ENCODE assay signal across 16 cellular contexts in genomic region chr13:26465514-26465913, GRCh38.
DNase-seq lines count a peak whose midpoint lies in the region; ATAC-seq and TF ChIP-seq lines count a peak whose summit lies in the region.
"Had no signal": no experiment of that assay in that cellular context is flagged by ENCODE, and none has a peak within 500 bp of the region (broad histone marks: within the 10 kb centered on the region; RNA-seq: fewer than 3 reads in every experiment).

No MANE protein-coding gene starts in this region.

- H3K4me3 ChIP-seq in left ventricle myocardium inferior (no peak overlapping the region), mesenchymal stem cell (ENCODE audit: insufficient read depth in 1 of 2, low read depth in 1 of 2, low read length in 2 of 2) (no peak overlapping the region)

- no peak overlapping the region for H4K91ac ChIP-seq in mesenchymal stem cell (ENCODE audit: low read length)

- H3K4ac ChIP-seq in mesenchymal stem cell (ENCODE audit: low read depth in 1 of 2, low read length in 2 of 2): no peak overlapping the region

- H3K23ac ChIP-seq in mesenchymal stem cell (ENCODE audit: low read length in 2 of 2): no peak overlapping the region

- H2AK5ac ChIP-seq in mesenchymal stem cell (ENCODE audit: low read length, severe bottlenecking): no peak overlapping the region

- H3K36me3 Mint-ChIP-seq in osteocyte (ENCODE audit: unreplicated experiment): no peaks in the 10 kb centered on the region

- H2BK120ac ChIP-seq in mesenchymal stem cell (ENCODE audit: low read depth, low read length): no peak overlapping the region

- H3K36me3 ChIP-seq in left ventricle myocardium inferior (no peaks in the 10 kb centered on the region), mesenchymal stem cell (ENCODE audit: control insufficient read depth in 1 of 2, insufficient read depth in 2 of 2, low read depth in 1 of 2, low read length in 2 of 2) (no peaks in the 10 kb centered on the region)

- no peak overlapping the region for H3K18ac ChIP-seq in mesenchymal stem cell (ENCODE audit: low read depth in 1 of 2, low read length in 2 of 2)

- no peak overlapping the region for H2BK12ac ChIP-seq in mesenchymal stem cell (ENCODE audit: low read length in 2 of 2)

- no peaks in the 10 kb centered on the region for H3K9me3 ChIP-seq in left ventricle myocardium inferior (replicated peaks)
- H3K9me3 ChIP-seq in mesenchymal stem cell (ENCODE audit: control insufficient read depth, low read length): no peaks in the 10 kb centered on the region

- H3K4me1 ChIP-seq in left ventricle myocardium inferior (peaks cover 13% of the 10 kb centered on the region), mesenchymal stem cell (ENCODE audit: control insufficient read depth, insufficient read depth, low read depth, low read length) (no peaks in the 10 kb centered on the region)

- H4K8ac ChIP-seq in mesenchymal stem cell (ENCODE audit: low read length): no peak overlapping the region

- H3K79me1 ChIP-seq in mesenchymal stem cell (replicated peaks; ENCODE audit: low read length, poor library complexity, severe bottlenecking): no peaks in the 10 kb centered on the region

- TF ChIP-seq CTCF in left ventricle myocardium inferior (IDR thresholded peaks at IDR 0.05; ENCODE audit: borderline replicate concordance) (no peak), osteocyte (IDR thresholded peaks at IDR 0.05) (no peak)

- no peak overlapping the region for H3K4me3 Mint-ChIP-seq in osteocyte (ENCODE audit: unreplicated experiment)

- no peaks in the 10 kb centered on the region for H3K9me3 Mint-ChIP-seq in osteocyte (ENCODE audit: unreplicated experiment)

- H3K27ac ChIP-seq in left ventricle myocardium inferior (replicated peaks) (peak overlapping the region; percentile 64), mesenchymal stem cell (ENCODE audit: low read length, poor library complexity, severe bottlenecking) (no peak overlapping the region)

- H3K14ac ChIP-seq in mesenchymal stem cell (ENCODE audit: low read length in 2 of 2): no peak overlapping the region

- H3K27me3 Mint-ChIP-seq in osteocyte (ENCODE audit: unreplicated experiment): peaks cover 5% of the 10 kb centered on the region

- H3K9ac ChIP-seq in mesenchymal stem cell (ENCODE audit: low read length): no peak overlapping the region

- no peak overlapping the region for H2BK5ac ChIP-seq in mesenchymal stem cell (ENCODE audit: low read depth, low read length, poor library complexity, severe bottlenecking)

- DNase-seq in ELR (ENCODE audit: low read depth) (peak; percentile 15), dermis blood vessel endothelial cell (peak; percentile 39), left ventricle myocardium inferior (peak; percentile 57), osteocyte (ENCODE audit: extremely low spot score, unreplicated experiment) (peak; percentile 73), mesenchymal stem cell (no peak)
- DNase-seq in stimulated activated naive CD4-positive, alpha-beta T cell treated with Interleukin-2 at 50 U/mL for 16 hours (lab: John Stamatoyannopoulos, UW): no peak
- DNase-seq: C1 segment of cervical spinal cord, DMS 273 treated with DMSO at 0.1 percent for 48 hours, MM.1S, NCI-H1105 treated with DMSO at 0.1 percent for 48 hours, NCI-H187 treated with DMSO at 0.1 percent for 48 hours, NCI-H2171, NCI-H510A had no signal

- H3K27me3 ChIP-seq in left ventricle myocardium inferior (ENCODE audit: low read depth) (peaks cover 22% of the 10 kb centered on the region), mesenchymal stem cell (ENCODE audit: control insufficient read depth in 1 of 2, insufficient read depth in 1 of 2, low read length in 2 of 2) (peaks cover 17 to 21% of the 10 kb centered on the region in 2 experiments)

- H2AFZ ChIP-seq in mesenchymal stem cell (ENCODE audit: low read depth, low read length): no peak overlapping the region

- WGBS in mesenchymal stem cell: 75% methylated on average over 12 of the region's 12 CpGs

- intact Hi-C loops in left ventricle myocardium inferior (cut with micrococcal nuclease): no loop called here

- ATAC-seq in GM21737 (IDR thresholded peaks at IDR 0.05; ENCODE audit: unreplicated experiment) (no peak), HG03354 (IDR thresholded peaks at IDR 0.05; ENCODE audit: poor library complexity, severe bottlenecking, unreplicated experiment) (no peak)
- ATAC-seq: HCT116 had no signal

- no peak overlapping the region for H3K4me2 ChIP-seq in mesenchymal stem cell (ENCODE audit: low read length, poor library complexity, severe bottlenecking)

- no peak overlapping the region for H3K27ac Mint-ChIP-seq in osteocyte (ENCODE audit: unreplicated experiment)

- H3K4me1 Mint-ChIP-seq in osteocyte (ENCODE audit: unreplicated experiment): no peaks in the 10 kb centered on the region

- H2BK15ac ChIP-seq in mesenchymal stem cell (ENCODE audit: low read depth, poor library complexity, severe bottlenecking): no peak overlapping the region

Comparison
In these comparisons a context has a peak if more than half of its experiments do, and no peak if none do; other contexts are left out.
1. DNase-seq: peak in ELR (single experiment), dermis blood vessel endothelial cell (single experiment), left ventricle myocardium inferior (single experiment) and osteocyte (single experiment); none in mesenchymal stem cell (single experiment) and stimulated activated naive CD4-positive, alpha-beta T cell treated with Interleukin-2 at 50 U/mL for 16 hours (single experiment).